In the genomic region with DNA sequence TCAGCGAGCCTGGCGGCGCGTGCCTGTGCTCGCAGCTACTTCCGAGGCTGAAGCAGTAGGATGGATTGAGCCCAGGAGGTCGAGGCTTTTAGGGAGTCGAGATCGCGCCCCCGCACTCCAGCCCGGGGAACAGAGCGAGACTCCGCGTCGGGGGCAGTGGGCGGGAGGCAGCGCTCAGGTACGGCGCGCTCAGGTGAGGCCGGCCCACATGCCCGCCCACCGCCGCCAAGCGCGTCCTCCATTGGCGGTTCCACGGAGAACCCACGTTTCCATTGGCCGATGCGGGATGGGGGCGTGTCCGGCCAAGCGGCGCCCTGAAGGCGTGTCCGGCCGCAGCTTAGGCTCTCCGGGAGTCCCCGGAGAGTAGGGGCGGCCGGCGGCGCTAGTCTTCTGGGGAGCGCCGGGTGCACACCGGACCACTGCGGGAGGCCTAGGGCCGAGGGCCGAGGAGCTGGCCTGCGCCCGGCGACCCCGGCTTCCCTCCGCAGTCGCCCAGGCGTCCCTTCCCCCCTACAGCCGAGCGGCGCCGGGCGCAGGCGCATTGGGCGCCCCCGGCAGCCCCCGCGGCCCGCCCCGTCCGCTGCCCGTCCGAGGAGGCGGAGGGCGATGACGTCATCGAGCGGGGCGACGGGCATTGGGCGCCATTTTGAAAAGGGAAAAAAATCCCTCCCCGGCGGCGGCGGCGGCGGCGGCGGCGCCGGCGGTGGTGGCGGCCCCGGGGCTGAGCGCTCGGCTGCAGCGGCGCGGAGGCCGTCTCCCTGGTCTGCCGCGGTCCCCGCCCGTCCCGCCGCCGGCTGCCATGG, we compare ENCODE assay signal across 8 cellular contexts. TPM values are rescaled to one million over a fixed set of nuclear protein-coding genes. Genes with fewer than 3 reads are reported as not detected.
A peak's percentile ranks its signal among the peaks of the same experiment; 100 is the strongest.
DNase-seq lines count a peak whose midpoint lies in the region; ATAC-seq, FAIRE-seq and TF ChIP-seq lines count a peak whose summit lies in the region.

A gene (plus strand): TSS at position 659 of the 803 bp plus-strand sequence. CDS start 141 bp downstream, at position 800.

- peak within 1 kb of the TSS; percentile 88 for H3K27ac Mint-ChIP-seq in WTC11

- H3K27me3 ChIP-seq in ACC112 (ENCODE audit: insufficient read depth, low read length) (peaks cover 19% of the 10 kb centered on the region), bronchial epithelial cell (ENCODE audit: control insufficient read depth, insufficient read depth, low read length) (no peaks in the 10 kb centered on the region)

- H3K36me3 ChIP-seq in ACC112 (ENCODE audit: insufficient read depth, low read length) = peaks cover 3% of the 10 kb centered on the region; the same call in 1 of the 2 replicates
- H3K36me3 ChIP-seq in bronchial epithelial cell (ENCODE audit: control insufficient read depth, insufficient read depth, low read length) = peaks cover under 1% of the 10 kb centered on the region

- CTCF ChIA-PET in WTC11 (lab: Charles Lee) = interaction anchor here (1.0 to 2.8 kb wide), 9 partner anchors 9 to 242 kb away, joined by 3 to 14 read pairs (median 7); no protein-coding TSS in a partner anchor

- H3K36me3 Mint-ChIP-seq in WTC11 = peaks cover 6% of the 10 kb centered on the region

- peak within 1 kb of the TSS; percentile 94 for H2AFZ ChIP-seq in ACC112 (ENCODE audit: low read length, unreplicated experiment)

- peaks cover 33% of the 10 kb centered on the region for H3K4me1 Mint-ChIP-seq in WTC11

- no peaks in the 10 kb centered on the region for H3K9me3 Mint-ChIP-seq in WTC11

- peak within 1 kb of the TSS; percentile 91 for H3K4me3 Mint-ChIP-seq in WTC11

- ATAC-seq in GM18868 (IDR thresholded peaks at IDR 0.05; ENCODE audit: unreplicated experiment) (peak; percentile 88), HG03103 (IDR thresholded peaks at IDR 0.05; ENCODE audit: low read depth, unreplicated experiment) (peak; percentile 80), WTC11 (peak; percentile 96)

- POLR2A ChIA-PET in WTC11 (lab: Charles Lee) = interaction anchor here (0.7 to 1.5 kb wide), 2 partner anchors 15 to 43 kb away, joined by 3 to 4 read pairs; no protein-coding TSS in a partner anchor

- H3K4me1 ChIP-seq in ACC112 (ENCODE audit: control insufficient read depth, insufficient read depth, low read length, unreplicated experiment) = peaks cover 17% of the 10 kb centered on the region

- TF ChIP-seq CTCF in WTC11 (IDR thresholded peaks at IDR 0.05) (no peak), bronchial epithelial cell (IDR thresholded peaks at IDR 0.05; ENCODE audit: insufficient read depth, low read length, severe bottlenecking) (no peak)

- peaks cover 44% of the 10 kb centered on the region for H3K79me2 ChIP-seq in ACC112 (ENCODE audit: control insufficient read depth, insufficient read depth, low read length, unreplicated experiment)

- DNase-seq in NCI-H2196 (lab: John Stamatoyannopoulos, UW; ENCODE audit: unreplicated experiment) (peak; percentile 82), WTC11 (ENCODE audit: low spot score) (peak; percentile 96), bronchial epithelial cell (ENCODE audit: low read depth) (peak; percentile 82), iPS-NIHi7 (ENCODE audit: extremely low spot score) (peak; percentile 96), smooth muscle cell of the brain vasculature (ENCODE audit: low read depth, low spot score) (peak; percentile 73)

- H3K4me3 ChIP-seq in ACC112 (ENCODE audit: low read depth, low read length) = peak within 1 kb of the TSS; percentile 92
- H3K4me3 ChIP-seq in bronchial epithelial cell (ENCODE audit: low read depth, low read length) = peak within 1 kb of the TSS; percentile 71

- no peak for FAIRE-seq in bronchial epithelial cell (lab: Jason Lieb, UNC)

- peak within 1 kb of the TSS; percentile 66 for H3K27ac ChIP-seq in ACC112 (ENCODE audit: low read depth, low read length)

- H3K27me3 Mint-ChIP-seq in WTC11 (ENCODE audit: low read depth) = peaks cover 10% of the 10 kb centered on the region

TF ChIP-seq in WTC11, 78 proteins besides CTCF, POLR2A, EP300 and RAD21 (continues in another document):
- TF ChIP-seq, protein P1, sequence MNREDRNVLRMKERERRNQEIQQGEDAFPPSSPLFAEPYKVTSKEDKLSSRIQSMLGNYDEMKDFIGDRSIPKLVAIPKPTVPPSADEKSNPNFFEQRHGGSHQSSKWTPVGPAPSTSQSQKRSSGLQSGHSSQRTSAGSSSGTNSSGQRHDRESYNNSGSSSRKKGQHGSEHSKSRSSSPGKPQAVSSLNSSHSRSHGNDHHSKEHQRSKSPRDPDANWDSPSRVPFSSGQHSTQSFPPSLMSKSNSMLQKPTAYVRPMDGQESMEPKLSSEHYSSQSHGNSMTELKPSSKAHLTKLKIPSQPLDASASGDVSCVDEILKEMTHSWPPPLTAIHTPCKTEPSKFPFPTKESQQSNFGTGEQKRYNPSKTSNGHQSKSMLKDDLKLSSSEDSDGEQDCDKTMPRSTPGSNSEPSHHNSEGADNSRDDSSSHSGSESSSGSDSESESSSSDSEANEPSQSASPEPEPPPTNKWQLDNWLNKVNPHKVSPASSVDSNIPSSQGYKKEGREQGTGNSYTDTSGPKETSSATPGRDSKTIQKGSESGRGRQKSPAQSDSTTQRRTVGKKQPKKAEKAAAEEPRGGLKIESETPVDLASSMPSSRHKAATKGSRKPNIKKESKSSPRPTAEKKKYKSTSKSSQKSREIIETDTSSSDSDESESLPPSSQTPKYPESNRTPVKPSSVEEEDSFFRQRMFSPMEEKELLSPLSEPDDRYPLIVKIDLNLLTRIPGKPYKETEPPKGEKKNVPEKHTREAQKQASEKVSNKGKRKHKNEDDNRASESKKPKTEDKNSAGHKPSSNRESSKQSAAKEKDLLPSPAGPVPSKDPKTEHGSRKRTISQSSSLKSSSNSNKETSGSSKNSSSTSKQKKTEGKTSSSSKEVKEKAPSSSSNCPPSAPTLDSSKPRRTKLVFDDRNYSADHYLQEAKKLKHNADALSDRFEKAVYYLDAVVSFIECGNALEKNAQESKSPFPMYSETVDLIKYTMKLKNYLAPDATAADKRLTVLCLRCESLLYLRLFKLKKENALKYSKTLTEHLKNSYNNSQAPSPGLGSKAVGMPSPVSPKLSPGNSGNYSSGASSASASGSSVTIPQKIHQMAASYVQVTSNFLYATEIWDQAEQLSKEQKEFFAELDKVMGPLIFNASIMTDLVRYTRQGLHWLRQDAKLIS (CRISPR knock-in tag; IDR thresholded peaks at IDR 0.05; ENCODE audit: borderline replicate concordance) = 0 out of 2 replicates have a peak, but pooled peaks have one; percentile 14
- TF ChIP-seq FOXJ3 (CRISPR knock-in tag; IDR thresholded peaks at IDR 0.05; ENCODE audit: borderline replicate concordance) (no peak), ZBTB21 (CRISPR knock-in tag; IDR thresholded peaks at IDR 0.05; ENCODE audit: borderline replicate concordance) (no peak), IRF2 (CRISPR knock-in tag; IDR thresholded peaks at IDR 0.05; ENCODE audit: borderline replicate concordance, low read depth) (no peak), ZNF232 (CRISPR knock-in tag; IDR thresholded peaks at IDR 0.05) (peak; percentile 56; the same call in 1 of the 2 replicates), ZNF219 (CRISPR knock-in tag; IDR thresholded peaks at IDR 0.05; ENCODE audit: borderline replicate concordance) (no peak), RORB (CRISPR knock-in tag; IDR thresholded peaks at IDR 0.05) (no peak), FOXP1 (CRISPR knock-in tag; IDR thresholded peaks at IDR 0.05; ENCODE audit: borderline replicate concordance) (peak; percentile 52; the same call in 1 of the 2 replicates), OVOL2 (CRISPR knock-in tag; IDR thresholded peaks at IDR 0.05; ENCODE audit: borderline replicate concordance) (0 out of 2 replicates have a peak, but pooled peaks have one; percentile 82), SMAD3 (CRISPR knock-in tag; IDR thresholded peaks at IDR 0.05; ENCODE audit: borderline replicate concordance) (no peak), ZNF671 (CRISPR knock-in tag; IDR thresholded peaks at IDR 0.05) (no peak), FOXK1 (CRISPR knock-in tag; IDR thresholded peaks at IDR 0.05) (no peak)
- TF ChIP-seq, protein P2, sequence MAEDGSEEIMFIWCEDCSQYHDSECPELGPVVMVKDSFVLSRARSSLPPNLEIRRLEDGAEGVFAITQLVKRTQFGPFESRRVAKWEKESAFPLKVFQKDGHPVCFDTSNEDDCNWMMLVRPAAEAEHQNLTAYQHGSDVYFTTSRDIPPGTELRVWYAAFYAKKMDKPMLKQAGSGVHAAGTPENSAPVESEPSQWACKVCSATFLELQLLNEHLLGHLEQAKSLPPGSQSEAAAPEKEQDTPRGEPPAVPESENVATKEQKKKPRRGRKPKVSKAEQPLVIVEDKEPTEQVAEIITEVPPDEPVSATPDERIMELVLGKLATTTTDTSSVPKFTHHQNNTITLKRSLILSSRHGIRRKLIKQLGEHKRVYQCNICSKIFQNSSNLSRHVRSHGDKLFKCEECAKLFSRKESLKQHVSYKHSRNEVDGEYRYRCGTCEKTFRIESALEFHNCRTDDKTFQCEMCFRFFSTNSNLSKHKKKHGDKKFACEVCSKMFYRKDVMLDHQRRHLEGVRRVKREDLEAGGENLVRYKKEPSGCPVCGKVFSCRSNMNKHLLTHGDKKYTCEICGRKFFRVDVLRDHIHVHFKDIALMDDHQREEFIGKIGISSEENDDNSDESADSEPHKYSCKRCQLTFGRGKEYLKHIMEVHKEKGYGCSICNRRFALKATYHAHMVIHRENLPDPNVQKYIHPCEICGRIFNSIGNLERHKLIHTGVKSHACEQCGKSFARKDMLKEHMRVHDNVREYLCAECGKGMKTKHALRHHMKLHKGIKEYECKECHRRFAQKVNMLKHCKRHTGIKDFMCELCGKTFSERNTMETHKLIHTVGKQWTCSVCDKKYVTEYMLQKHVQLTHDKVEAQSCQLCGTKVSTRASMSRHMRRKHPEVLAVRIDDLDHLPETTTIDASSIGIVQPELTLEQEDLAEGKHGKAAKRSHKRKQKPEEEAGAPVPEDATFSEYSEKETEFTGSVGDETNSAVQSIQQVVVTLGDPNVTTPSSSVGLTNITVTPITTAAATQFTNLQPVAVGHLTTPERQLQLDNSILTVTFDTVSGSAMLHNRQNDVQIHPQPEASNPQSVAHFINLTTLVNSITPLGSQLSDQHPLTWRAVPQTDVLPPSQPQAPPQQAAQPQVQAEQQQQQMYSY (CRISPR knock-in tag; IDR thresholded peaks at IDR 0.05) = no peak
- TF ChIP-seq, protein P3, sequence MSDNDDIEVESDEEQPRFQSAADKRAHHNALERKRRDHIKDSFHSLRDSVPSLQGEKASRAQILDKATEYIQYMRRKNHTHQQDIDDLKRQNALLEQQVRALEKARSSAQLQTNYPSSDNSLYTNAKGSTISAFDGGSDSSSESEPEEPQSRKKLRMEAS (CRISPR knock-in tag; IDR thresholded peaks at IDR 0.05) = peak; percentile 70; the same call in 1 of the 2 replicates
- TF ChIP-seq, protein P4, sequence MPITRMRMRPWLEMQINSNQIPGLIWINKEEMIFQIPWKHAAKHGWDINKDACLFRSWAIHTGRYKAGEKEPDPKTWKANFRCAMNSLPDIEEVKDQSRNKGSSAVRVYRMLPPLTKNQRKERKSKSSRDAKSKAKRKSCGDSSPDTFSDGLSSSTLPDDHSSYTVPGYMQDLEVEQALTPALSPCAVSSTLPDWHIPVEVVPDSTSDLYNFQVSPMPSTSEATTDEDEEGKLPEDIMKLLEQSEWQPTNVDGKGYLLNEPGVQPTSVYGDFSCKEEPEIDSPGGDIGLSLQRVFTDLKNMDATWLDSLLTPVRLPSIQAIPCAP (CRISPR knock-in tag; IDR thresholded peaks at IDR 0.05) = no peak

RNA-seq across cellular contexts. Expression of the gene that starts here (rescaled TPM):
- total RNA-seq in WTC11 (2021) (28.7 to 33.2 TPM (median 30.0 TPM) in 3 replicates), bronchial epithelial cell (31.7 and 34.2 TPM in 2 replicates)

Comparison
In these comparisons a context has a peak if more than half of its experiments do, and no peak if none do; other contexts are left out.
1. Peak in every context shown above with its lines: DNase-seq, ATAC-seq, H3K4me3 ChIP-seq and H3K27ac ChIP-seq.